Comparison of ENCODE assay signal across 8 cellular contexts in genomic region chr5:142655339-142656267, GRCh38. TPM values are rescaled to one million over a fixed set of nuclear protein-coding genes. Genes with fewer than 3 reads are reported as not detected.
DNase-seq lines count a peak whose midpoint lies in the region; ATAC-seq and TF ChIP-seq lines count a peak whose summit lies in the region.

No MANE protein-coding gene starts in this region.

- no peaks in the 10 kb centered on the region for H3K36me3 ChIP-seq in CD8-positive, alpha-beta T cell (ENCODE audit: insufficient read depth, low read length)
- no peaks in the 10 kb centered on the region for H3K36me3 ChIP-seq in SU-DHL-6 (ENCODE audit: low read length)
- H3K36me3 ChIP-seq in psoas muscle (ENCODE audit: insufficient read depth in 1 of 2, low read depth in 1 of 2), result no peaks in the 10 kb centered on the region
- H3K36me3 ChIP-seq in uterus, result no peaks in the 10 kb centered on the region

- no peak for TF ChIP-seq POLR2A in uterus (IDR thresholded peaks at IDR 0.05)

- no peak overlapping the region for H3K4me3 Mint-ChIP-seq in CD8-positive, alpha-beta T cell

- peaks cover 3% of the 10 kb centered on the region for H3K4me1 Mint-ChIP-seq in CD8-positive, alpha-beta T cell (ENCODE audit: low read depth)

- peak; percentile 89 for ATAC-seq in CD8-positive, alpha-beta T cell
- ATAC-seq in GM21576 (IDR thresholded peaks at IDR 0.05; ENCODE audit: unreplicated experiment) (peak; percentile 67), psoas muscle (peak; percentile 91 to 98 (median 95))

- no peaks in the 10 kb centered on the region for H3K9me3 ChIP-seq in CD8-positive, alpha-beta T cell (ENCODE audit: low read length)
- H3K9me3 ChIP-seq in SU-DHL-6 (ENCODE audit: insufficient read depth, low read length) (no peaks in the 10 kb centered on the region), psoas muscle (no peaks in the 10 kb centered on the region), uterus (no peaks in the 10 kb centered on the region)

- H3K4me3 ChIP-seq in CD8-positive, alpha-beta T cell (ENCODE audit: low read depth, low read length), result no peak overlapping the region
- no peak overlapping the region for H3K4me3 ChIP-seq in SU-DHL-6 (ENCODE audit: insufficient read depth, low read length, poor library complexity, severe bottlenecking)
- no peak overlapping the region for H3K4me3 ChIP-seq in psoas muscle
- no peak overlapping the region for H3K4me3 ChIP-seq in uterus

- no peaks in the 10 kb centered on the region for H3K27me3 ChIP-seq in CD8-positive, alpha-beta T cell (ENCODE audit: insufficient read depth, low read length)
- H3K27me3 ChIP-seq in SU-DHL-6 (ENCODE audit: low read length), result no peaks in the 10 kb centered on the region
- H3K27me3 ChIP-seq in psoas muscle (ENCODE audit: insufficient read depth in 3 of 3, low read length in 2 of 3), result no peaks in the 10 kb centered on the region
- no peaks in the 10 kb centered on the region for H3K27me3 ChIP-seq in uterus

- intact Hi-C loops in CD8-positive, alpha-beta T cell (cut with DNase I, micrococcal nuclease), result loop anchor here (1.0 to 2.0 kb wide), 5 partner anchors 44 to 233 kb away; no protein-coding TSS in a partner anchor
- intact Hi-C loops in cardiac septum (cut with DNase I), result loop anchor here (1.0 to 2.0 kb wide), 2 partner anchors 43 to 45 kb away; no protein-coding TSS in a partner anchor
- intact Hi-C loops in psoas muscle (cut with DNase I), result loop anchor here (1.0 to 5.0 kb wide), 4 partner anchors 43 to 227 kb away; no protein-coding TSS in a partner anchor
- intact Hi-C loops in uterus (cut with DNase I; ENCODE audit: low total_unique reads), result loop anchor here (5.0 kb wide), 1 partner anchor 42 kb away; no protein-coding TSS in a partner anchor

- H3K79me2 ChIP-seq in SU-DHL-6 (ENCODE audit: insufficient read depth, low read length), result no peaks in the 10 kb centered on the region

- no peak overlapping the region for H3K4me2 ChIP-seq in SU-DHL-6 (ENCODE audit: low read depth, low read length, poor library complexity, severe bottlenecking)

- H3K9ac ChIP-seq in SU-DHL-6 (ENCODE audit: low read length), result no peak overlapping the region

- peak; percentile 97 for TF ChIP-seq CTCF in CD8-positive, alpha-beta T cell (IDR thresholded peaks at IDR 0.05)
- peak; percentile 80 for TF ChIP-seq CTCF in SU-DHL-6 (IDR thresholded peaks at IDR 0.05; ENCODE audit: insufficient read depth, low read length, poor library complexity, severe bottlenecking)
- peak; percentile 99 for TF ChIP-seq CTCF in psoas muscle (IDR thresholded peaks at IDR 0.05)
- TF ChIP-seq CTCF in uterus (IDR thresholded peaks at IDR 0.05), result peak; percentile 89 to 98 (median 96)

- DNase-seq in CD8-positive, alpha-beta T cell, result peak; percentile 36 to 79 (median 60)
- peak; percentile 47 for DNase-seq in MV-4-11 (lab: John Stamatoyannopoulos, UW)
- DNase-seq in activated naive CD8-positive, alpha-beta T cell treated with anti-CD3 and anti-CD28 coated beads, Interleukin-2, amount 50 U/mL, for 16 hours (ENCODE audit: low read depth, low spot score), result peak; percentile 34
- peak; percentile 91 for DNase-seq in cardiac septum (ENCODE audit: low spot score)
- peak; percentile 84 to 91 for DNase-seq in psoas muscle
- peak; percentile 87 to 93 for DNase-seq in uterus

- H3K9me3 Mint-ChIP-seq in CD8-positive, alpha-beta T cell, result no peaks in the 10 kb centered on the region

- peaks cover 16% of the 10 kb centered on the region for H3K27me3 Mint-ChIP-seq in CD8-positive, alpha-beta T cell (ENCODE audit: low read depth)

- no peak overlapping the region for H3K27ac Mint-ChIP-seq in CD8-positive, alpha-beta T cell

- H3K4me1 ChIP-seq in CD8-positive, alpha-beta T cell (ENCODE audit: insufficient read depth, low read length), result no peaks in the 10 kb centered on the region
- H3K4me1 ChIP-seq in psoas muscle (peaks cover 7% of the 10 kb centered on the region), uterus (no peaks in the 10 kb centered on the region)

- WGBS in psoas muscle, 3 donors, result 18 to 23% (median 19%) methylated on average over 13 of the region's 13 CpGs

- no peak overlapping the region for H2AFZ ChIP-seq in SU-DHL-6 (ENCODE audit: low read depth, low read length, severe bottlenecking)

- H3F3A ChIP-seq in SU-DHL-6 (ENCODE audit: insufficient read depth), result no peaks in the 10 kb centered on the region

- no peaks in the 10 kb centered on the region for H4K20me1 ChIP-seq in SU-DHL-6 (ENCODE audit: low read depth, low read length)

- POLR2A ChIA-PET in CD8-positive, alpha-beta T cell (lab: Charles Lee), result no interaction called here

- CTCF ChIA-PET in CD8-positive, alpha-beta T cell (lab: Charles Lee), result interaction anchor here (0.5 to 3.7 kb wide), 32 partner anchors 9 to 1219 kb away, joined by 3 to 56 read pairs (median 4); partner anchors contain the start of gene SPRY4

- H3K36me3 Mint-ChIP-seq in CD8-positive, alpha-beta T cell, result no peaks in the 10 kb centered on the region

- no peak overlapping the region for H3K27ac ChIP-seq in CD8-positive, alpha-beta T cell (ENCODE audit: low read depth, low read length)
- H3K27ac ChIP-seq in SU-DHL-6 (ENCODE audit: low read depth, low read length) (no peak overlapping the region), psoas muscle (no peak overlapping the region), uterus (peak overlapping the region; percentile 58 to 61)

- no peaks in the 10 kb centered on the region for H3K9me2 ChIP-seq in SU-DHL-6 (replicated peaks; ENCODE audit: insufficient read depth, low read length)

RNA-seq across cellular contexts. Expression of gene FGF1, which starts 30.3 kb away (rescaled TPM):
- not detected for total RNA-seq in CD8-positive, alpha-beta T cell
- 70.2 TPM for total RNA-seq in cardiac septum
- 1 to 10 TPM in 3 of 4 donors, under 1 TPM in 1; 0.74 to 7.1 (median 1.8) TPM for total RNA-seq in psoas muscle
- under 1 TPM; 0.34 to 1.00 (median 0.69) TPM for polyA plus RNA-seq in psoas muscle
- 1 to 10 TPM in 2 of 4 donors, under 1 TPM in 1, not detected in 1; 0.51 to 5.7 (median 1.7) TPM for total RNA-seq in uterus

Comparison
In these comparisons a context has a peak if more than half of its experiments do, and no peak if none do; other contexts are left out.
1. DNase-seq: peak in every context shown above with its lines; median percentile 91 in cardiac septum; 90 in uterus; 88 in psoas muscle; 60 in CD8-positive, alpha-beta T cell; 47 in MV-4-11; 34 in activated naive CD8-positive, alpha-beta T cell treated with anti-CD3 and anti-CD28 coated beads, Interleukin-2, amount 50 U/mL, for 16 hours.
2. H3K27ac ChIP-seq: peak in uterus (2 of 2); none in CD8-positive, alpha-beta T cell (single experiment), SU-DHL-6 (single experiment) and psoas muscle (single experiment).
3. Peak in every context shown above with its lines, with median percentiles within 50 percentile points of each other: ATAC-seq and CTCF ChIP-seq.